8 cellular contexts compared by ENCODE assay signal in the genomic region with DNA sequence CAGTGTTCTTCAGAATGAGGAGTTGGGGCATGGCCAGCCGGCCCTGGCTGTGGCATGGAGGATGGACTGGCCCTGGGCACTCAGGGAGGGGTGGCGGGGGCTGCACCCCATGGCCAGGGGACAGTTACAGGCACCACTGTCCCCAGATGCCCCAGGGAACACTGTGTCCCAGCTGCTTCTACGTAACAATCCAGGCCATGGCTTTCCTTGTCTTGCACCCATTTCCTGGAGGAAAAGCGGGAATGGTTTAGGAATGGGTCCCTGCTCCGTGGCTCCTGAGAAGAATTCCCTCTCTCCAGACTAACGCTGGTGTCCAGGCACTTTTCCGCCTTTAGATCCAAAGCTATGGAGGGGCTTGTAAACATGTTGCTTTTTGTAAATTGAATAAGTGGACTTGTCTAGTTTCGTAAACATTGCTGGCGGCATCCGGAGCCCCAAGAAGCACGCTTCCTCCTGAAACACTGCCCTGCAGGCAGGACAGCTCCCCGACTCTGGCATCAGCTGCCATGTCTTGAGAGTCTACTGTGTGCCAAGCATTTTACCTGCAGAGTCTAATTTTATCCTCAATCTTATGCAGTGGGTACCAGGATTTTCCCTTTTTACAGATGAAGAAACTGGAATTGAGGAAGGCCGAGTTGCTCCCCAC.
A peak's percentile ranks its signal among the peaks of the same experiment; 100 is the strongest.
DNase-seq lines count a peak whose midpoint lies in the region; ATAC-seq and TF ChIP-seq lines count a peak whose summit lies in the region.

No MANE protein-coding gene starts in this region.

- no peak overlapping the region for H3K4me3 Mint-ChIP-seq in MCF 10A (ENCODE audit: unreplicated experiment)
- H3K4me3 Mint-ChIP-seq in activated naive CD8-positive, alpha-beta T cell treated with anti-CD3 and anti-CD28 coated beads for 36 hours: no peak overlapping the region

- H3K4me1 ChIP-seq in breast epithelium (no peaks in the 10 kb centered on the region), transverse colon (peaks cover 0 to 32% (median 6%) of the 10 kb centered on the region in 4 donors)

- H3K4me3 ChIP-seq in breast epithelium (peak overlapping the region; percentile 26 to 54 (median 32)), transverse colon (peak overlapping the region in 1 of 4 donors; percentile 35)

- TF ChIP-seq EP300 in transverse colon (IDR thresholded peaks at IDR 0.05; ENCODE audit: low read depth): no peak

- POLR2A ChIA-PET in MCF 10A (lab: Yijun Ruan, JAX): no interaction called here

- no peak for TF ChIP-seq CTCF in breast epithelium (IDR thresholded peaks at IDR 0.05)
- no peak for TF ChIP-seq CTCF in MCF 10A (IDR thresholded peaks at IDR 0.05; ENCODE audit: unreplicated experiment)
- TF ChIP-seq CTCF in transverse colon (IDR thresholded peaks at IDR 0.05): no peak

- no peaks in the 10 kb centered on the region for H3K27me3 ChIP-seq in breast epithelium
- H3K27me3 ChIP-seq in transverse colon: no peaks in the 10 kb centered on the region

- H3K4me1 Mint-ChIP-seq in MCF 10A (ENCODE audit: insufficient read depth, unreplicated experiment): no peaks in the 10 kb centered on the region
- H3K4me1 Mint-ChIP-seq in activated naive CD8-positive, alpha-beta T cell treated with anti-CD3 and anti-CD28 coated beads for 36 hours: peaks cover 36% of the 10 kb centered on the region

- BruUV-seq in MCF 10A (replicated peaks; lab: Mats Ljungman, UMichigan): no TSS peak

- intact Hi-C loops in breast epithelium (cut with DNase I; ENCODE audit: low total_unique reads) (no loop called here), MCF 10A (cut with micrococcal nuclease) (no loop called here), transverse colon (cut with DNase I; ENCODE audit: low total_unique reads) (no loop called here)

- H3K36me3 ChIP-seq in breast epithelium (no peaks in the 10 kb centered on the region), transverse colon (no peaks in the 10 kb centered on the region)

- CTCF ChIA-PET in MCF 10A (lab: Yijun Ruan, JAX): interaction anchor here (0.6 to 0.8 kb wide), 2 partner anchors 16 to 332 kb away, joined by 3 to 5 read pairs; no protein-coding TSS in a partner anchor

- in situ Hi-C loops in transverse colon (cut with MboI; ENCODE audit: low pct_ligation_motif_present in 1 of 4, low pct_unique_long_range_greater_than_20kb in 1 of 4, low sequenced_read_pairs in 3 of 4): no loop called here

- 84 to 87% methylated on average over 6 to 13 of the region's 13 CpGs for WGBS in transverse colon (ENCODE audit: low coverage in 1 of 2), 2 donors

- H3K27me3 Mint-ChIP-seq in MCF 10A (ENCODE audit: insufficient read depth, unreplicated experiment): no peaks in the 10 kb centered on the region
- H3K27me3 Mint-ChIP-seq in activated naive CD8-positive, alpha-beta T cell treated with anti-CD3 and anti-CD28 coated beads for 36 hours: no peaks in the 10 kb centered on the region

- ATAC-seq in GM21825 (IDR thresholded peaks at IDR 0.05; ENCODE audit: unreplicated experiment): no peak

- no peaks in the 10 kb centered on the region for H3K36me3 Mint-ChIP-seq in MCF 10A (ENCODE audit: insufficient read depth, unreplicated experiment)
- no peaks in the 10 kb centered on the region for H3K36me3 Mint-ChIP-seq in activated naive CD8-positive, alpha-beta T cell treated with anti-CD3 and anti-CD28 coated beads for 36 hours

- peak overlapping the region; percentile 48 to 81 for H3K27ac ChIP-seq in breast epithelium
- peak overlapping the region; percentile 62 to 80 (median 70) for H3K27ac ChIP-seq in transverse colon

- no peaks in the 10 kb centered on the region for H3K9me3 Mint-ChIP-seq in MCF 10A (ENCODE audit: unreplicated experiment)
- no peaks in the 10 kb centered on the region for H3K9me3 Mint-ChIP-seq in activated naive CD8-positive, alpha-beta T cell treated with anti-CD3 and anti-CD28 coated beads for 36 hours

- H3K9me3 ChIP-seq in breast epithelium (no peaks in the 10 kb centered on the region), transverse colon (no peaks in the 10 kb centered on the region)

- TF ChIP-seq POLR2A in breast epithelium (IDR thresholded peaks at IDR 0.05) (no peak), transverse colon (IDR thresholded peaks at IDR 0.05) (no peak)

- DNase-seq in breast epithelium (ENCODE audit: low spot score in 2 of 2) (no peak), MCF 10A (ENCODE audit: unreplicated experiment) (no peak), medulla oblongata (ENCODE audit: extremely low spot score) (peak; percentile 38), transverse colon (no peak), Ammon's horn (ENCODE audit: low spot score) (no peak), NCI-H774 (lab: John Stamatoyannopoulos, UW) (no peak)
- DNase-seq in activated naive CD8-positive, alpha-beta T cell treated with anti-CD3 and anti-CD28 coated beads for 36 hours: no peak

- no peak overlapping the region for H3K27ac Mint-ChIP-seq in MCF 10A (ENCODE audit: low read depth, unreplicated experiment)
- peak overlapping the region; percentile 81 for H3K27ac Mint-ChIP-seq in activated naive CD8-positive, alpha-beta T cell treated with anti-CD3 and anti-CD28 coated beads for 36 hours
